30 cellular contexts compared by ENCODE assay signal in the genomic region with DNA sequence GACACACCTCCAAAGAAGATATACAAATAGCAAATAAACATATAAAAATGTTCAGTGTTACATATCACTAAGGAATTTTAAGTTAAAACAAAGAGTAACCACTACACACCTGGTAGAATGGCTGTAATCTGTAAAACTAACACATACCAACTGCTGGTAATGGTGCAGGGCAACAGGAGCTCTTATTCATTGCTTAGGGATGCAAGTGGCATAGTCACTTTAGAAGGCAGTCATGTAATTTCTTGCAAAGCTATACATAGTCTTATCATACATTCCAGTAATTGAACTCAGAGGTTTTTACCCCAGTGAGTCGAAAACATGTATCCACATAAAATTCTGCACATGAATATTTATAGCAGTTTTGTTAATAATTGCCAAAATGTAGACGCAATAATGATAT.
DNase-seq lines count a peak whose midpoint lies in the region; ATAC-seq and TF ChIP-seq lines count a peak whose summit lies in the region.
"Had no signal": no experiment of that assay in that cellular context is flagged by ENCODE, and none has a peak within 500 bp of the region (broad histone marks: within the 10 kb centered on the region; RNA-seq: fewer than 3 reads in every experiment).

No MANE protein-coding gene starts in this region.

- CTCF ChIA-PET in CD4-positive, alpha-beta memory T cell (lab: Charles Lee; ENCODE audit: partially characterized antibody) = no interaction called here

- H3K27ac ChIP-seq in 22Rv1 = peak overlapping the region; percentile 67
- no peak overlapping the region for H3K27ac ChIP-seq in CD4-positive, alpha-beta memory T cell (ENCODE audit: low read depth, low read length)
- H3K27ac ChIP-seq: A549, SJCRH30 had no signal

- H3K36me3 ChIP-seq in CD4-positive, alpha-beta memory T cell (ENCODE audit: insufficient read depth, low read length) = no peaks in the 10 kb centered on the region
- H3K36me3 ChIP-seq: SJCRH30 had no signal

- TF ChIP-seq CTCF in 22Rv1 (IDR thresholded peaks at IDR 0.05) = no peak
- TF ChIP-seq CTCF in epithelial cell of esophagus (IDR thresholded peaks at IDR 0.05; ENCODE audit: insufficient read depth, low read depth, low read length, missing control alignments) = no peak
- TF ChIP-seq CTCF in nephron progenitor cell (IDR thresholded peaks at IDR 0.05) = no peak

- DNase-seq in HS-27A (ENCODE audit: low read depth) (peak; percentile 42), epithelial cell of esophagus (ENCODE audit: low read depth) (peak; percentile 87), left colon (no peak), NCI-H1092 treated with DMSO at 0.1 percent for 48 hours (lab: John Stamatoyannopoulos, UW) (no peak), nephron progenitor cell (no peak), NCI-H2081 treated with DMSO at 0.1 percent for 48 hours (lab: John Stamatoyannopoulos, UW) (no peak)
- DNase-seq in CD4-positive, alpha-beta memory T cell = no peak
- DNase-seq: activated CD4-positive, alpha-beta T cell treated with anti-CD3 and anti-CD28 coated beads, Interleukin-2, amount 10 ng/mL, durations not matched to agents 24 days and 14 days; activated effector memory CD4-positive, alpha-beta T cell treated with anti-CD3 and anti-CD28 coated beads, Interleukin-2, amount 50 U/mL, for 16 hours; activated T-cell treated with anti-CD3 and anti-CD28 coated beads, Interleukin-2, amount 50 U/mL, for 24 hours; AML-193; anterior cingulate cortex; CD4-positive, CD25-positive, alpha-beta regulatory T cell; effector CD4-positive, alpha-beta T cell; GOT3; islet precursor cell; KG1; MM.1S; NCI-H1417; NCI-H345; SJCRH30; T-cell had no signal

- H3K27me3 ChIP-seq in CD4-positive, alpha-beta memory T cell (ENCODE audit: insufficient read depth, low read length) = no peaks in the 10 kb centered on the region
- H3K27me3 ChIP-seq: SJCRH30 had no signal

- no peak overlapping the region for H3K4me3 Mint-ChIP-seq in CD4-positive, alpha-beta memory T cell
- no peak overlapping the region for H3K4me3 Mint-ChIP-seq in nephron progenitor cell
- H3K4me3 Mint-ChIP-seq: activated CD4-positive, alpha-beta T cell treated with anti-CD3 and anti-CD28 coated beads, Interleukin-2, amount 10 ng/mL, durations not matched to agents 24 days and 14 days; activated naive CD8-positive, alpha-beta T cell; activated T-cell treated with anti-CD3 and anti-CD28 coated beads, Interleukin-2, amount 50 U/mL, for 24 hours; CD4-positive, CD25-positive, alpha-beta regulatory T cell; natural killer cell treated with Interleukin-12 subunit alpha and Interleukin-12 subunit beta and Interleukin-15 and Interleukin-18, amount 100 ng/mL, for 72 hours; stimulated activated effector memory CD8-positive, alpha-beta T cell treated with anti-CD3 and anti-CD28 coated beads, Interleukin-12 subunit alpha, Interleukin-12 subunit beta, amount 100 ng/mL, for 72 hours; T-cell; type B pancreatic cell had no signal

- H3K36me3 Mint-ChIP-seq in CD4-positive, alpha-beta memory T cell = no peaks in the 10 kb centered on the region
- H3K36me3 Mint-ChIP-seq in nephron progenitor cell (ENCODE audit: low read depth) = no peaks in the 10 kb centered on the region
- H3K36me3 Mint-ChIP-seq: activated naive CD8-positive, alpha-beta T cell; CD4-positive, CD25-positive, alpha-beta regulatory T cell; natural killer cell treated with Interleukin-12 subunit alpha and Interleukin-12 subunit beta and Interleukin-15 and Interleukin-18, amount 100 ng/mL, for 72 hours; stimulated activated effector memory CD8-positive, alpha-beta T cell treated with anti-CD3 and anti-CD28 coated beads, Interleukin-12 subunit alpha, Interleukin-12 subunit beta, amount 100 ng/mL, for 72 hours; T-cell; type B pancreatic cell had no signal

- H3K9me3 ChIP-seq in CD4-positive, alpha-beta memory T cell (ENCODE audit: control insufficient read depth in 1 of 2, low read length in 2 of 2) = no peaks in the 10 kb centered on the region
- H3K9me3 ChIP-seq: A549, SJCRH30 had no signal

- H3K4me3 ChIP-seq in epithelial cell of esophagus (ENCODE audit: low read length) = no peak overlapping the region
- H3K4me3 ChIP-seq in CD4-positive, alpha-beta memory T cell (ENCODE audit: low read length in 2 of 2) = no peak overlapping the region
- H3K4me3 ChIP-seq: A549, lung, SJCRH30 had no signal

- intact Hi-C loops in left colon (cut with DNase I, micrococcal nuclease) = no loop called here
- intact Hi-C loops in CD4-positive, alpha-beta memory T cell (cut with micrococcal nuclease) = no loop called here

- POLR2A ChIA-PET in CD4-positive, alpha-beta memory T cell (lab: Charles Lee; ENCODE audit: partially characterized antibody) = no interaction called here

- H3K27me3 Mint-ChIP-seq in CD4-positive, alpha-beta memory T cell = peaks cover 0 to 2% of the 10 kb centered on the region in 2 donors
- no peaks in the 10 kb centered on the region for H3K27me3 Mint-ChIP-seq in nephron progenitor cell (ENCODE audit: low read depth, poor library complexity)
- H3K27me3 Mint-ChIP-seq: CD4-positive, CD25-positive, alpha-beta regulatory T cell; natural killer cell treated with Interleukin-12 subunit alpha and Interleukin-12 subunit beta and Interleukin-15 and Interleukin-18, amount 100 ng/mL, for 72 hours; T-cell; type B pancreatic cell had no signal

- ATAC-seq in left colon = peak; percentile 67
- ATAC-seq: A549; natural killer cell treated with Interleukin-12 subunit alpha and Interleukin-12 subunit beta and Interleukin-15 and Interleukin-18, amount 100 ng/mL, for 72 hours; Panc1; stimulated activated effector memory CD8-positive, alpha-beta T cell treated with anti-CD3 and anti-CD28 coated beads, Interleukin-12 subunit alpha, Interleukin-12 subunit beta, amount 100 ng/mL, for 72 hours; T-cell had no signal

- no peak overlapping the region for H3K27ac Mint-ChIP-seq in CD4-positive, alpha-beta memory T cell
- no peak overlapping the region for H3K27ac Mint-ChIP-seq in nephron progenitor cell
- H3K27ac Mint-ChIP-seq: activated CD4-positive, alpha-beta T cell treated with anti-CD3 and anti-CD28 coated beads, Interleukin-2, amount 10 ng/mL, durations not matched to agents 24 days and 14 days; activated naive CD8-positive, alpha-beta T cell; activated T-cell treated with anti-CD3 and anti-CD28 coated beads, Interleukin-2, amount 50 U/mL, for 24 hours; CD4-positive, CD25-positive, alpha-beta regulatory T cell; natural killer cell treated with Interleukin-12 subunit alpha and Interleukin-12 subunit beta and Interleukin-15 and Interleukin-18, amount 100 ng/mL, for 72 hours; stimulated activated effector memory CD8-positive, alpha-beta T cell treated with anti-CD3 and anti-CD28 coated beads, Interleukin-12 subunit alpha, Interleukin-12 subunit beta, amount 100 ng/mL, for 72 hours; T-cell; type B pancreatic cell had no signal

- no peaks in the 10 kb centered on the region for H3K9me3 Mint-ChIP-seq in CD4-positive, alpha-beta memory T cell
- H3K9me3 Mint-ChIP-seq in nephron progenitor cell = no peaks in the 10 kb centered on the region
- H3K9me3 Mint-ChIP-seq: activated CD4-positive, alpha-beta T cell treated with anti-CD3 and anti-CD28 coated beads, Interleukin-2, amount 10 ng/mL, durations not matched to agents 24 days and 14 days; activated T-cell treated with anti-CD3 and anti-CD28 coated beads, Interleukin-2, amount 50 U/mL, for 24 hours; stimulated activated effector memory CD8-positive, alpha-beta T cell treated with anti-CD3 and anti-CD28 coated beads, Interleukin-12 subunit alpha, Interleukin-12 subunit beta, amount 100 ng/mL, for 72 hours; T-cell; type B pancreatic cell had no signal

- H3K4me1 ChIP-seq in CD4-positive, alpha-beta memory T cell (ENCODE audit: insufficient read depth, low read length) = no peaks in the 10 kb centered on the region
- H3K4me1 ChIP-seq: A549 had no signal

- H3K4me1 Mint-ChIP-seq in CD4-positive, alpha-beta memory T cell = no peaks in the 10 kb centered on the region
- no peaks in the 10 kb centered on the region for H3K4me1 Mint-ChIP-seq in nephron progenitor cell
- H3K4me1 Mint-ChIP-seq: activated CD4-positive, alpha-beta T cell treated with anti-CD3 and anti-CD28 coated beads, Interleukin-2, amount 10 ng/mL, durations not matched to agents 24 days and 14 days; CD4-positive, CD25-positive, alpha-beta regulatory T cell; stimulated activated effector memory CD8-positive, alpha-beta T cell treated with anti-CD3 and anti-CD28 coated beads, Interleukin-12 subunit alpha, Interleukin-12 subunit beta, amount 100 ng/mL, for 72 hours; T-cell had no signal

Comparison
In these comparisons a context has a peak if more than half of its experiments do, and no peak if none do; other contexts are left out.
1. DNase-seq: peak in HS-27A (single experiment) and epithelial cell of esophagus (single experiment); none in left colon (0 of 2), CD4-positive, alpha-beta memory T cell (0 of 5), NCI-H1092 treated with DMSO at 0.1 percent for 48 hours (single experiment), nephron progenitor cell (single experiment) and NCI-H2081 treated with DMSO at 0.1 percent for 48 hours (single experiment).